8 cellular contexts compared by ENCODE assay signal in genomic region chr10:6239213-6239991, GRCh38. TPM values are rescaled to one million over a fixed set of nuclear protein-coding genes. Genes with fewer than 3 reads are reported as not detected.
A peak's percentile ranks its signal among the peaks of the same experiment; 100 is the strongest.
DNase-seq lines count a peak whose midpoint lies in the region; ATAC-seq and TF ChIP-seq lines count a peak whose summit lies in the region.

No MANE protein-coding gene starts in this region.

- in situ Hi-C loops in G401 (cut with HindIII; ENCODE audit: low sequenced_read_pairs): no loop called here

- H3K27me3 ChIP-seq in sigmoid colon (no peaks in the 10 kb centered on the region), tibial artery (no peaks in the 10 kb centered on the region)

- H3K4me1 ChIP-seq in sigmoid colon: peaks cover 0 to 11% (median 9%) of the 10 kb centered on the region in 4 donors
- no peaks in the 10 kb centered on the region for H3K4me1 ChIP-seq in tibial artery

- H3K9me3 ChIP-seq in sigmoid colon (no peaks in the 10 kb centered on the region), tibial artery (no peaks in the 10 kb centered on the region)

- no peak for TF ChIP-seq POLR2A in sigmoid colon (IDR thresholded peaks at IDR 0.05)

- TF ChIP-seq CTCF in sigmoid colon (IDR thresholded peaks at IDR 0.05): no peak
- no peak for TF ChIP-seq CTCF in tibial artery (IDR thresholded peaks at IDR 0.05)

- peak in 2 of 4 donors; percentile 45 to 65 for TF ChIP-seq EP300 in sigmoid colon (IDR thresholded peaks at IDR 0.05)

- H3K27ac ChIP-seq in sigmoid colon (peak overlapping the region in 3 of 4 donors; percentile 21 to 72 (median 69)), tibial artery (no peak overlapping the region)

- H3K36me3 ChIP-seq in sigmoid colon (peaks cover 0 to 24% (median 3%) of the 10 kb centered on the region in 4 donors), tibial artery (peaks cover 8 to 37% (median 17%) of the 10 kb centered on the region in 3 donors)

- DNase-seq in G401 (ENCODE audit: low spot score) (peak; percentile 14), NOMO-1 treated with dmso at 0.1 percent for 144 hours (lab: John Stamatoyannopoulos, UW; ENCODE audit: unreplicated experiment) (peak; percentile 34), fibroblast of gingiva (ENCODE audit: low read depth) (peak; percentile 92), sigmoid colon (peak; percentile 88), germinal center (ENCODE audit: low spot score) (no peak), tibial artery (no peak)
- DNase-seq in activated CD8-positive, alpha-beta memory T cell treated with anti-CD3 and anti-CD28 coated beads, Interleukin-2, amount 50 U/mL, for 48 hours: peak; percentile 77

- ATAC-seq in HG03095 (IDR thresholded peaks at IDR 0.05; ENCODE audit: unreplicated experiment): no peak

- H3K4me3 ChIP-seq in sigmoid colon: no peak overlapping the region
- H3K4me3 ChIP-seq in tibial artery: no peak overlapping the region

- intact Hi-C loops in sigmoid colon (cut with DNase I): no loop called here
- intact Hi-C loops in tibial artery (cut with DNase I; ENCODE audit: low total_unique reads): no loop called here

- WGBS in sigmoid colon, 2 donors: 70 to 86% methylated on average over 15 of the region's 15 CpGs

RNA-seq across cellular contexts. Expression of gene PFKFB3, which starts 36.7 kb away (rescaled TPM):
- 5.2 and 11.0 TPM in 2 replicates for total RNA-seq in G401 (2014; rRNA removed; shearing (Covaris generic))
- 10 to 100 TPM; 24.5 to 29.3 (median 28.5) TPM for total RNA-seq in sigmoid colon
- polyA plus RNA-seq in sigmoid colon: 10 to 100 TPM; 10.2 to 33.2 (median 13.9) TPM

Comparison
In these comparisons a context has a peak if more than half of its experiments do, and no peak if none do; other contexts are left out.
1. DNase-seq: peak in G401 (single experiment), NOMO-1 treated with dmso at 0.1 percent for 144 hours (single experiment), activated CD8-positive, alpha-beta memory T cell treated with anti-CD3 and anti-CD28 coated beads, Interleukin-2, amount 50 U/mL, for 48 hours (single experiment), fibroblast of gingiva (single experiment) and sigmoid colon (single experiment); none in germinal center (single experiment) and tibial artery (0 of 2).
2. H3K27ac ChIP-seq: peak in sigmoid colon (3 of 4); none in tibial artery (0 of 2).